In the genomic region with DNA sequence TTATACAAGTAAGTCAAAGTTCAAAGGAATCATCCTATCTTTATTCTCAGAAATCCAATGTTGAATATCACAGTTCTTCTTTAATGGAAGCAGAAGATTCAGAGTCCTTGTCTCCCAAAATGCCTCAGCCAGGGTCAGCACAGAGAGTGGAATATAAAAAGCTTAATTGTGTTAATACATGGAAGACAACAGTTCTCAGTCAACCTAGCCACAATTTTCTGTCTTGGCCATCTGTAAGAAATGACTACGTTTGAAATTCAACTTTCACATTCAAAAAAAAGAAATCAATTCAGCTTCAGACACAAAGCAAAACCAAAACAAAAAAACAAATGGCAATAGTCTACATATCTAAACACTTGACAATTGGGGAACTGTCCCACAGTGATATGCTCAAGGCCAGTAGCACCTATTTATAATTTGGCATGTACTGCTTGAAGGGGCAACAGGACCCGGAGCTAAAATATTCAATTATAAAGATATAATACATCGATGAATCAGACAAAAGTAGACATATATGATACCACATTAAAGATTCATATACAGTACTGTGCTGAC, we compare ENCODE assay signal across 20 cellular contexts. TPM values are rescaled to one million over a fixed set of nuclear protein-coding genes. Genes with fewer than 3 reads are reported as not detected.
DNase-seq lines count a peak whose midpoint lies in the region; ATAC-seq, FAIRE-seq and TF ChIP-seq lines count a peak whose summit lies in the region.
"Had no signal": no experiment of that assay in that cellular context is flagged by ENCODE, and none has a peak within 500 bp of the region (broad histone marks: within the 10 kb centered on the region; RNA-seq: fewer than 3 reads in every experiment).

No MANE protein-coding gene starts in this region.

- peaks cover 16% of the 10 kb centered on the region for H3K4me1 Mint-ChIP-seq in activated CD4-positive, alpha-beta T cell treated with anti-CD3 and anti-CD28 coated beads for 36 hours

- H3K9me3 Mint-ChIP-seq in activated CD4-positive, alpha-beta T cell treated with anti-CD3 and anti-CD28 coated beads for 36 hours (ENCODE audit: low read depth): no peaks in the 10 kb centered on the region
- H3K9me3 Mint-ChIP-seq: activated naive CD4-positive, alpha-beta T cell treated with anti-CD3 and anti-CD28 coated beads, Interleukin-2, amount 50 U/mL, for 24 hours had no signal

- no peak for TF ChIP-seq RAD21 in GM12878 (IDR thresholded peaks at IDR 0.05; ENCODE audit: insufficient read depth, low read depth, low read length)

- H3K79me2 ChIP-seq in GM12878 (ENCODE audit: control insufficient read depth, insufficient read depth, low read length): no peaks in the 10 kb centered on the region

- peak overlapping the region; percentile 55; the same call in 1 of the 2 replicates for H2AFZ ChIP-seq in GM12878 (ENCODE audit: control insufficient read depth, low read depth, low read length)

- no peak overlapping the region for H3K4me2 ChIP-seq in GM12878 (ENCODE audit: control insufficient read depth, insufficient read depth)

- POLR2A ChIA-PET in activated CD4-positive, alpha-beta T cell treated with anti-CD3 and anti-CD28 coated beads for 36 hours (lab: Charles Lee): no interaction called here
- POLR2A ChIA-PET in GM12878 (lab: Charles Lee): no interaction called here

- RAD21 ChIA-PET in GM12878 (lab: Charles Lee; ENCODE audit: unreplicated experiment): no interaction called here

- peaks cover 3% of the 10 kb centered on the region; the same call in 1 of the 2 replicates for H3K4me1 ChIP-seq in GM12878 (ENCODE audit: control insufficient read depth, insufficient read depth, low read length)
- H3K4me1 ChIP-seq: uterus had no signal

- peak; percentile 16 for ATAC-seq in activated CD4-positive, alpha-beta T cell treated with anti-CD3 and anti-CD28 coated beads for 36 hours
- peak; percentile 46 for ATAC-seq in GM12878

- no peak for FAIRE-seq in GM12878 (lab: Jason Lieb, UNC)
- FAIRE-seq: H1 had no signal

- no peaks in the 10 kb centered on the region for H3K27me3 ChIP-seq in GM12878 (replicated peaks in 1 of 2; ENCODE audit: control insufficient read depth in 2 of 2, insufficient read depth in 2 of 2, low read length in 1 of 2)
- H3K27me3 ChIP-seq: uterus had no signal

- TF ChIP-seq EP300 in GM12878 (IDR thresholded peaks at IDR 0.05; ENCODE audit: borderline replicate concordance in 1 of 2, control insufficient read depth in 1 of 2, low read depth in 2 of 2, low read length in 2 of 2): no peak

- DNase-seq in activated CD4-positive, alpha-beta T cell treated with anti-CD3 and anti-CD28 coated beads for 36 hours: no peak
- no peak for DNase-seq in activated CD4-positive, alpha-beta T cell treated with anti-CD3 and anti-CD28 coated beads for 4 hours
- DNase-seq in GM20000 (ENCODE audit: low spot score): peak; percentile 14
- no peak for DNase-seq in GM12878 (ENCODE audit: low read depth, low spot score)
- peak; percentile 17 for DNase-seq in myocyte (ENCODE audit: low read depth)
- no peak for DNase-seq in stimulated activated CD4-positive, alpha-beta T cell treated with anti-CD3 and anti-CD28 coated beads, Interleukin-4, amount 100 ng/mL, for 4 hours
- DNase-seq in dedifferentiated amniotic fluid mesenchymal stem cell (ENCODE audit: extremely low spot score): no peak
- DNase-seq in glomerular visceral epithelial cell (ENCODE audit: extremely low spot score): no peak
- DNase-seq: 8988T; caudate nucleus; head of caudate nucleus; naive thymus-derived CD4-positive, alpha-beta T cell; NCI-H1417; retina; SHP77 treated with DMSO at 0.1 percent for 48 hours; stimulated activated CD4-positive, alpha-beta T cell treated with anti-CD3 and anti-CD28 coated beads, Interleukin-2, amount 100 ng/mL, for 48 hours; uterus had no signal

- peaks cover 0 to 4% of the 10 kb centered on the region in 2 experiments; a peak in 1 of 4 replicates for H3K36me3 ChIP-seq in GM12878 (ENCODE audit: control insufficient read depth in 2 of 2, insufficient read depth in 2 of 2, low read length in 1 of 2)
- H3K36me3 ChIP-seq: uterus had no signal

- no peak overlapping the region for H3K9ac ChIP-seq in GM12878 (ENCODE audit: control insufficient read depth, insufficient read depth, low read length)

- H3K4me3 Mint-ChIP-seq in activated CD4-positive, alpha-beta T cell treated with anti-CD3 and anti-CD28 coated beads for 36 hours: no peak overlapping the region

- TF ChIP-seq CTCF in GM20000 (IDR thresholded peaks at IDR 0.05; ENCODE audit: extremely low read depth, missing control alignments) (no peak), GM12878 (IDR thresholded peaks at IDR 0.05 in 2 of 3, conservative IDR thresholded peaks at IDR 0.05 in 1 of 3; ENCODE audit: control insufficient read depth in 2 of 3, extremely low read depth in 1 of 3, insufficient read depth in 1 of 3, low read depth in 3 of 3, low read length in 3 of 3) (no peak)

- H3K4me3 ChIP-seq in GM12878: no peak overlapping the region
- H3K4me3 ChIP-seq: uterus had no signal

- CTCF ChIA-PET in activated CD4-positive, alpha-beta T cell treated with anti-CD3 and anti-CD28 coated beads for 36 hours (lab: Charles Lee): interaction anchor here (1.2 kb wide), 1 partner anchor 12 kb away, joined by 3 read pairs; no protein-coding TSS in a partner anchor
- CTCF ChIA-PET in GM12878 (lab: Yijun Ruan, JAX): interaction anchor here (1.1 to 1.4 kb wide), 4 partner anchors 11 to 281 kb away, joined by 3 to 5 read pairs (median 4); no protein-coding TSS in a partner anchor

- H3K27me3 Mint-ChIP-seq in activated CD4-positive, alpha-beta T cell treated with anti-CD3 and anti-CD28 coated beads for 36 hours: no peaks in the 10 kb centered on the region
- H3K27me3 Mint-ChIP-seq: activated naive CD4-positive, alpha-beta T cell treated with anti-CD3 and anti-CD28 coated beads, Interleukin-2, amount 50 U/mL, for 24 hours; naive thymus-derived CD4-positive, alpha-beta T cell had no signal

- in situ Hi-C loops in GM12878 (cut with MboI): no loop called here

- WGBS in GM12878 (ENCODE audit: insufficient coverage, insufficient replicate concordance, low lambda C conversion rate, missing lambda C conversion rate): 70% methylated on average over 3 of the region's 3 CpGs

- peaks cover 70% of the 10 kb centered on the region for H3K36me3 Mint-ChIP-seq in activated CD4-positive, alpha-beta T cell treated with anti-CD3 and anti-CD28 coated beads for 36 hours (ENCODE audit: low read depth)

- intact Hi-C loops in activated CD4-positive, alpha-beta T cell treated with anti-CD3 and anti-CD28 coated beads for 36 hours (cut with DNase I, micrococcal nuclease): no loop called here
- intact Hi-C loops in GM12878 (cut with micrococcal nuclease; ENCODE audit: unreplicated experiment): no loop called here

- H3K27ac Mint-ChIP-seq in activated CD4-positive, alpha-beta T cell treated with anti-CD3 and anti-CD28 coated beads for 36 hours: no peak overlapping the region
- H3K27ac Mint-ChIP-seq: activated naive CD4-positive, alpha-beta T cell treated with anti-CD3 and anti-CD28 coated beads, Interleukin-2, amount 50 U/mL, for 24 hours had no signal

- no peaks in the 10 kb centered on the region for H3K9me3 ChIP-seq in GM12878 (replicated peaks; ENCODE audit: control insufficient read depth, insufficient read depth, low read length)
- H3K9me3 ChIP-seq: uterus had no signal

- H4K20me1 ChIP-seq in GM12878 (ENCODE audit: control insufficient read depth, insufficient read depth): no peaks in the 10 kb centered on the region

- BruUV-seq in GM12878 (replicated peaks; lab: Mats Ljungman, UMichigan): no TSS peak

- no peak for TF ChIP-seq POLR2A in GM12878 (IDR thresholded peaks at IDR 0.05; ENCODE audit: low read depth, low read length)

- SMC1A ChIA-PET in GM12878 (lab: Charles Lee; ENCODE audit: uncharacterized antibody, unreplicated experiment): no interaction called here

- H3K27ac ChIP-seq in GM12878 (ENCODE audit: control insufficient read depth, insufficient read depth): peak overlapping the region; percentile 40; the same call in 1 of the 2 replicates
- H3K27ac ChIP-seq: uterus had no signal

TF ChIP-seq in GM12878, 131 proteins besides CTCF, POLR2A, EP300 and RAD21 (continues in another document):
- TF ChIP-seq CHD2 (IDR thresholded peaks at IDR 0.05; ENCODE audit: borderline replicate concordance, low read depth, low read length) (no peak), KAT2A (conservative IDR thresholded peaks at IDR 0.05; ENCODE audit: control insufficient read depth, low read depth, low read length) (no peak)
- TF ChIP-seq, protein P1, sequence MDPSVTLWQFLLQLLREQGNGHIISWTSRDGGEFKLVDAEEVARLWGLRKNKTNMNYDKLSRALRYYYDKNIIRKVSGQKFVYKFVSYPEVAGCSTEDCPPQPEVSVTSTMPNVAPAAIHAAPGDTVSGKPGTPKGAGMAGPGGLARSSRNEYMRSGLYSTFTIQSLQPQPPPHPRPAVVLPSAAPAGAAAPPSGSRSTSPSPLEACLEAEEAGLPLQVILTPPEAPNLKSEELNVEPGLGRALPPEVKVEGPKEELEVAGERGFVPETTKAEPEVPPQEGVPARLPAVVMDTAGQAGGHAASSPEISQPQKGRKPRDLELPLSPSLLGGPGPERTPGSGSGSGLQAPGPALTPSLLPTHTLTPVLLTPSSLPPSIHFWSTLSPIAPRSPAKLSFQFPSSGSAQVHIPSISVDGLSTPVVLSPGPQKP (IDR thresholded peaks at IDR 0.05; ENCODE audit: low read depth, low read length): no peak

RNA-seq across cellular contexts. Expression of gene GLIS1, which starts 27.3 kb away (rescaled TPM):
- total RNA-seq in activated CD4-positive, alpha-beta T cell treated with anti-CD3 and anti-CD28 coated beads for 36 hours: not detected
- not detected in 2 replicates for total RNA-seq in GM12878 (2013; cell fraction: nucleolus; rRNA removed)
- total RNA-seq in GM12878 (2014; rRNA removed) (0.05 TPM in 1 of 2 replicates, not detected in the other), GM12878 (2014; rRNA removed; fragmentation: Illumina TruSeq; extraction: Trizol) (not detected in 2 replicates), GM12878 (2021) (0.13 TPM in 1 of 2 replicates, not detected in the other), myocyte (1.6 and 1.9 TPM in 2 replicates)
- not detected for polyA plus RNA-seq in GM12878 (2011; ENCODE audit: low read depth)
- polyA plus RNA-seq in GM12878 (2011; rRNA removed) (not detected in 2 replicates), GM12878 (2014; fragmentation: Illumina TruSeq; extraction: Trizol) (not detected in 2 replicates), GM12878 (2014; fragmentation: Nextera tagmentation; extraction: Ambion mirVana) (not detected), GM12878 (2014; rRNA removed) (not detected in 2 replicates), GM12878 (2016; fragmentation: Nextera tagmentation; extraction: Ambion mirVana) (not detected)
- not detected in 2 replicates for polyA plus RNA-seq in GM12878 (2011; cell fraction: cytosol; rRNA removed)
- polyA plus RNA-seq in GM12878 (2011; cell fraction: nucleus; rRNA removed): not detected in 2 replicates
- not detected in 2 replicates for polyA plus RNA-seq in GM12878 (2012)
- not detected in 2 replicates for polyA minus RNA-seq in GM12878 (2011; rRNA and poly(A)+ RNA removed)
- polyA minus RNA-seq in GM12878 (2011; cell fraction: cytosol; rRNA and poly(A)+ RNA removed): not detected in 2 replicates
- polyA minus RNA-seq in GM12878 (2011; cell fraction: nucleus; rRNA and poly(A)+ RNA removed): not detected in 2 replicates
- polyA plus RNA-seq in myocyte (2012): 1.0 TPM
- total RNA-seq: activated CD8-positive, alpha-beta memory T cell treated with anti-CD3 and anti-CD28 coated beads for 36 hours; naive thymus-derived CD4-positive, alpha-beta T cell had no signal
- polyA plus RNA-seq: naive thymus-derived CD4-positive, alpha-beta T cell had no signal

Comparison
In these comparisons a context has a peak if more than half of its experiments do, and no peak if none do; other contexts are left out.
1. DNase-seq: peak in GM20000 (single experiment) and myocyte (single experiment); none in activated CD4-positive, alpha-beta T cell treated with anti-CD3 and anti-CD28 coated beads for 36 hours (single experiment), activated CD4-positive, alpha-beta T cell treated with anti-CD3 and anti-CD28 coated beads for 4 hours (0 of 2), GM12878 (single experiment), stimulated activated CD4-positive, alpha-beta T cell treated with anti-CD3 and anti-CD28 coated beads, Interleukin-4, amount 100 ng/mL, for 4 hours (0 of 2), dedifferentiated amniotic fluid mesenchymal stem cell (single experiment) and glomerular visceral epithelial cell (single experiment).